Comparison of ENCODE assay signal across 10 cellular contexts in genomic region chr11:71207563-71207962, GRCh38. TPM values are rescaled to one million over a fixed set of nuclear protein-coding genes. Genes with fewer than 3 reads are reported as not detected.
"Had no signal": no experiment of that assay in that cellular context is flagged by ENCODE, and none has a peak within 500 bp of the region (broad histone marks: within the 10 kb centered on the region; RNA-seq: fewer than 3 reads in every experiment).

No MANE protein-coding gene starts in this region.

- H3K27me3 ChIP-seq: brain microvascular endothelial cell had no signal

- H3K36me3 ChIP-seq: brain microvascular endothelial cell, tibial artery had no signal

- H3K4me1 ChIP-seq: tibial artery had no signal

- H3K36me3 Mint-ChIP-seq: activated naive CD4-positive, alpha-beta T cell treated with anti-CD3 and anti-CD28 coated beads, Interleukin-2, amount 50 U/mL, for 72 hours had no signal

- H3K27ac Mint-ChIP-seq: activated naive CD4-positive, alpha-beta T cell treated with anti-CD3 and anti-CD28 coated beads, Interleukin-2, amount 50 U/mL, for 72 hours; activated T-helper 2 cell treated with anti-CD3 and anti-CD28 coated beads, Interferon-gamma antibody, Interleukin-2, Interleukin-4, amounts not matched to agents 10 μg/mL and 5 μg/mL and 100 μg/mL, durations not matched to agents 14 hours and 24 hours and 36 hours; nephron progenitor cell; T-helper 1 cell treated with Interleukin-12 subunit alpha and Interleukin-12 subunit beta and Interleukin-4 antibody, amounts not matched to agents 30 μg/mL and 1 μg/mL, for 36 hours had no signal

- DNase-seq: amniotic stem cell, brain microvascular endothelial cell, hippocampal formation, nephron progenitor cell had no signal

- H3K9me3 Mint-ChIP-seq: activated naive CD4-positive, alpha-beta T cell treated with anti-CD3 and anti-CD28 coated beads, Interleukin-2, amount 50 U/mL, for 72 hours; activated T-helper 2 cell treated with anti-CD3 and anti-CD28 coated beads, Interferon-gamma antibody, Interleukin-2, Interleukin-4, amounts not matched to agents 10 μg/mL and 5 μg/mL and 100 μg/mL, durations not matched to agents 14 hours and 24 hours and 36 hours; T-helper 1 cell treated with Interleukin-12 subunit alpha and Interleukin-12 subunit beta and Interleukin-4 antibody, amounts not matched to agents 30 μg/mL and 1 μg/mL, for 36 hours had no signal

- ATAC-seq: activated CD4-positive, CD25-positive, alpha-beta regulatory T cell treated with anti-CD3 and anti-CD28 coated beads, Interleukin-2, amount 50 U/mL, for 24 hours; activated naive CD4-positive, alpha-beta T cell treated with anti-CD3 and anti-CD28 coated beads, Interleukin-2, amount 50 U/mL, for 72 hours had no signal

- H3K4me3 ChIP-seq: skin epidermis, tibial artery had no signal

- H3K4me3 Mint-ChIP-seq: nephron progenitor cell; T-helper 1 cell treated with Interleukin-12 subunit alpha and Interleukin-12 subunit beta and Interleukin-4 antibody, amounts not matched to agents 30 μg/mL and 1 μg/mL, for 36 hours had no signal

- H3K9me3 ChIP-seq: tibial artery had no signal

- H3K27ac ChIP-seq: brain microvascular endothelial cell, skin epidermis, tibial artery had no signal

RNA-seq across cellular contexts. Expression of gene SHANK2, which starts 44.8 kb away (rescaled TPM):
- total RNA-seq: activated naive CD4-positive, alpha-beta T cell treated with anti-CD3 and anti-CD28 coated beads, Interleukin-2, amount 50 U/mL, for 72 hours; activated T-helper 2 cell treated with anti-CD3 and anti-CD28 coated beads, Interferon-gamma antibody, Interleukin-2, Interleukin-4, amounts not matched to agents 10 μg/mL and 5 μg/mL and 100 μg/mL, durations not matched to agents 14 hours and 24 hours and 36 hours had no signal
